Comparison of ENCODE assay signal across 5 cellular contexts in genomic region chr14:105219753-105220152, GRCh38. TPM values are rescaled to one million over a fixed set of nuclear protein-coding genes. Genes with fewer than 3 reads are reported as not detected.
"Had no signal": no experiment of that assay in that cellular context is flagged by ENCODE, and none has a peak within 500 bp of the region (broad histone marks: within the 10 kb centered on the region; RNA-seq: fewer than 3 reads in every experiment).

No MANE protein-coding gene starts in this region.

- H3K4me3 ChIP-seq: GM23338, K562 had no signal

- H3K27ac Mint-ChIP-seq: GM23338, H9 had no signal

- H3K4me1 Mint-ChIP-seq: GM23338, H9 had no signal

- DNase-seq: H9, HCEC 1CT, IMR-90 had no signal

- H3K9me3 Mint-ChIP-seq: GM23338, H9 had no signal

- H3K4me3 Mint-ChIP-seq: GM23338, H9 had no signal

RNA-seq across cellular contexts. Expression of gene BTBD6, which starts 28.6 kb away (rescaled TPM):
- total RNA-seq: K562 had no signal
- polyA plus RNA-seq: K562 had no signal
